Comparison of ENCODE assay signal across 1 cellular context in the genomic region with DNA sequence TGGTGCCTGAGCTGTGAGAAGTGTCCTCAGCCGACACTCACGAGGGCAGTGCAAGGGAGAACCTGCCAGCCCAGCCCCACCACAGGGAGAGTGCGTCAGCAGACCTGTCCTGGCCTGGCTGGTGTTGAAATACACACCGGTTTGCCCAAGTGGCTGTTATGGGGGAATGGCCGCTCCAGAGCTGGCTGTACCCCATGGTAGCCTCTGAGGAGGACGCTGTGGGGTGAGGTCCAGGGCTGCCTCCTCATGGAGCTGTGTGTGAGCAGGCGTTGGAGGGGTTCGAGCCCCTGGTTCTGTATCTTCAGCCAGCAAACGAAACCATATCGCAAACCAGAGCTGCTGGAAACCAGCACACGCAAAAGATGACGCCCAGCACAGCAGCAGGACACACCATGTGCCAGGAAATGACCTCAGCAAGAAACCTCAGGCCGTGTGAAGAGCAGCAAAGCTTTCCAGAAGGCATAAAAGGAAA.
TF ChIP-seq lines count a peak whose summit lies in the region.

No MANE protein-coding gene starts in this region.

TF ChIP-seq in GM23338, 12 proteins besides CTCF, POLR2A, EP300 and RAD21 (continued from another document):
- TF ChIP-seq, protein P1, sequence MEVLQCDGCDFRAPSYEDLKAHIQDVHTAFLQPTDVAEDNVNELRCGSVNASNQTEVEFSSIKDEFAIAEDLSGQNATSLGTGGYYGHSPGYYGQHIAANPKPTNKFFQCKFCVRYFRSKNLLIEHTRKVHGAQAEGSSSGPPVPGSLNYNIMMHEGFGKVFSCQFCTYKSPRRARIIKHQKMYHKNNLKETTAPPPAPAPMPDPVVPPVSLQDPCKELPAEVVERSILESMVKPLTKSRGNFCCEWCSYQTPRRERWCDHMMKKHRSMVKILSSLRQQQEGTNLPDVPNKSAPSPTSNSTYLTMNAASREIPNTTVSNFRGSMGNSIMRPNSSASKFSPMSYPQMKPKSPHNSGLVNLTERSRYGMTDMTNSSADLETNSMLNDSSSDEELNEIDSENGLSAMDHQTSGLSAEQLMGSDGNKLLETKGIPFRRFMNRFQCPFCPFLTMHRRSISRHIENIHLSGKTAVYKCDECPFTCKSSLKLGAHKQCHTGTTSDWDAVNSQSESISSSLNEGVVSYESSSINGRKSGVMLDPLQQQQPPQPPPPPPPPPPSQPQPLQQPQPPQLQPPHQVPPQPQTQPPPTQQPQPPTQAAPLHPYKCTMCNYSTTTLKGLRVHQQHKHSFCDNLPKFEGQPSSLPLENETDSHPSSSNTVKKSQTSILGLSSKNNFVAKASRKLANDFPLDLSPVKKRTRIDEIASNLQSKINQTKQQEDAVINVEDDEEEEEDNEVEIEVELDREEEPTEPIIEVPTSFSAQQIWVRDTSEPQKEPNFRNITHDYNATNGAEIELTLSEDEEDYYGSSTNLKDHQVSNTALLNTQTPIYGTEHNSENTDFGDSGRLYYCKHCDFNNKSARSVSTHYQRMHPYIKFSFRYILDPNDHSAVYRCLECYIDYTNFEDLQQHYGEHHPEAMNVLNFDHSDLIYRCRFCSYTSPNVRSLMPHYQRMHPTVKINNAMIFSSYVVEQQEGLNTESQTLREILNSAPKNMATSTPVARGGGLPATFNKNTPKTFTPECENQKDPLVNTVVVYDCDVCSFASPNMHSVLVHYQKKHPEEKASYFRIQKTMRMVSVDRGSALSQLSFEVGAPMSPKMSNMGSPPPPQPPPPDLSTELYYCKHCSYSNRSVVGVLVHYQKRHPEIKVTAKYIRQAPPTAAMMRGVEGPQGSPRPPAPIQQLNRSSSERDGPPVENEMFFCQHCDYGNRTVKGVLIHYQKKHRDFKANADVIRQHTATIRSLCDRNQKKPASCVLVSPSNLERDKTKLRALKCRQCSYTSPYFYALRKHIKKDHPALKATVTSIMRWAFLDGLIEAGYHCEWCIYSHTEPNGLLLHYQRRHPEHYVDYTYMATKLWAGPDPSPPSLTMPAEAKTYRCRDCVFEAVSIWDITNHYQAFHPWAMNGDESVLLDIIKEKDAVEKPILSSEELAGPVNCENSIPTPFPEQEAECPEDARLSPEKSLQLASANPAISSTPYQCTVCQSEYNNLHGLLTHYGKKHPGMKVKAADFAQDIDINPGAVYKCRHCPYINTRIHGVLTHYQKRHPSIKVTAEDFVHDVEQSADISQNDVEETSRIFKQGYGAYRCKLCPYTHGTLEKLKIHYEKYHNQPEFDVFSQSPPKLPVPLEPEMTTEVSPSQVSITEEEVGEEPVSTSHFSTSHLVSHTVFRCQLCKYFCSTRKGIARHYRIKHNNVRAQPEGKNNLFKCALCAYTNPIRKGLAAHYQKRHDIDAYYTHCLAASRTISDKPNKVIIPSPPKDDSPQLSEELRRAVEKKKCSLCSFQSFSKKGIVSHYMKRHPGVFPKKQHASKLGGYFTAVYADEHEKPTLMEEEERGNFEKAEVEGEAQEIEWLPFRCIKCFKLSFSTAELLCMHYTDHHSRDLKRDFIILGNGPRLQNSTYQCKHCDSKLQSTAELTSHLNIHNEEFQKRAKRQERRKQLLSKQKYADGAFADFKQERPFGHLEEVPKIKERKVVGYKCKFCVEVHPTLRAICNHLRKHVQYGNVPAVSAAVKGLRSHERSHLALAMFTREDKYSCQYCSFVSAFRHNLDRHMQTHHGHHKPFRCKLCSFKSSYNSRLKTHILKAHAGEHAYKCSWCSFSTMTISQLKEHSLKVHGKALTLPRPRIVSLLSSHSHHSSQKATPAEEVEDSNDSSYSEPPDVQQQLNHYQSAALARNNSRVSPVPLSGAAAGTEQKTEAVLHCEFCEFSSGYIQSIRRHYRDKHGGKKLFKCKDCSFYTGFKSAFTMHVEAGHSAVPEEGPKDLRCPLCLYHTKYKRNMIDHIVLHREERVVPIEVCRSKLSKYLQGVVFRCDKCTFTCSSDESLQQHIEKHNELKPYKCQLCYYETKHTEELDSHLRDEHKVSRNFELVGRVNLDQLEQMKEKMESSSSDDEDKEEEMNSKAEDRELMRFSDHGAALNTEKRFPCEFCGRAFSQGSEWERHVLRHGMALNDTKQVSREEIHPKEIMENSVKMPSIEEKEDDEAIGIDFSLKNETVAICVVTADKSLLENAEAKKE (CRISPR knock-in tag; IDR thresholded peaks at IDR 0.05), result no peak
- TF ChIP-seq POLR2AphosphoS5 (IDR thresholded peaks at IDR 0.05; ENCODE audit: low read depth) (no peak), ZNF114 (CRISPR knock-in tag; IDR thresholded peaks at IDR 0.05) (no peak), STAT1 (IDR thresholded peaks at IDR 0.05; ENCODE audit: unreplicated experiment) (no peak), CREB1 (CRISPR knock-in tag; IDR thresholded peaks at IDR 0.05; ENCODE audit: low read depth) (no peak), EZH2phosphoT487 (IDR thresholded peaks at IDR 0.05; ENCODE audit: unreplicated experiment) (no peak)
